In genomic region chr6:105108631-105109262, GRCh38 we compare ENCODE assay signal across 20 cellular contexts.
A peak's percentile ranks its signal among the peaks of the same experiment; 100 is the strongest.
DNase-seq lines count a peak whose midpoint lies in the region; ATAC-seq, FAIRE-seq and TF ChIP-seq lines count a peak whose summit lies in the region.
"Had no signal": no experiment of that assay in that cellular context is flagged by ENCODE, and none has a peak within 500 bp of the region (broad histone marks: within the 10 kb centered on the region; RNA-seq: fewer than 3 reads in every experiment).

No MANE protein-coding gene starts in this region.

- no peaks in the 10 kb centered on the region for H3K9me3 Mint-ChIP-seq in natural killer cell
- no peaks in the 10 kb centered on the region for H3K9me3 Mint-ChIP-seq in activated CD8-positive, alpha-beta T cell treated with anti-CD3 and anti-CD28 coated beads, Interleukin-2, amount 10 ng/mL, durations not matched to agents 7 days and 5 days (ENCODE audit: insufficient read depth)
- H3K9me3 Mint-ChIP-seq: CD4-positive, alpha-beta memory T cell had no signal

- ATAC-seq in IMR-90 (ENCODE audit: low read depth): no peak
- no peak for ATAC-seq in K562
- peak; percentile 34 to 56 (median 39) for ATAC-seq in psoas muscle
- no peak for ATAC-seq in lower lobe of right lung
- ATAC-seq in natural killer cell: no peak
- ATAC-seq in activated CD8-positive, alpha-beta T cell treated with anti-CD3 and anti-CD28 coated beads, Interleukin-2, amount 10 ng/mL, durations not matched to agents 7 days and 5 days: no peak

- H3K4me2 ChIP-seq in IMR-90 (ENCODE audit: low read depth, low read length) (no peak overlapping the region), K562 (ENCODE audit: insufficient read depth, low read length) (no peak overlapping the region)

- H2AK5ac ChIP-seq in IMR-90 (ENCODE audit: low read depth, low read length): no peak overlapping the region

- peaks cover 0 to 3% of the 10 kb centered on the region in 2 experiments; a peak in 1 of 4 replicates for H3K79me1 ChIP-seq in IMR-90 (ENCODE audit: low read depth in 1 of 2, low read length in 2 of 2)

- in situ Hi-C loops in IMR-90 (cut with MboI; ENCODE audit: low sequenced_read_pairs): no loop called here
- in situ Hi-C loops in K562 (cut with MboI): no loop called here

- H3K79me2 ChIP-seq in K562 (ENCODE audit: control insufficient read depth, insufficient read depth, low read length): no peaks in the 10 kb centered on the region

- H4K8ac ChIP-seq in IMR-90 (ENCODE audit: low read depth in 2 of 2, low read length in 2 of 2): no peak overlapping the region

- no peak overlapping the region for H3K4me3 Mint-ChIP-seq in natural killer cell
- no peak overlapping the region for H3K4me3 Mint-ChIP-seq in activated CD8-positive, alpha-beta T cell treated with anti-CD3 and anti-CD28 coated beads, Interleukin-2, amount 10 ng/mL, durations not matched to agents 7 days and 5 days
- H3K4me3 Mint-ChIP-seq: CD4-positive, alpha-beta memory T cell had no signal

- no peak overlapping the region for H2BK15ac ChIP-seq in IMR-90 (ENCODE audit: low read depth, low read length)

- H3K4me1 ChIP-seq in IMR-90 (ENCODE audit: control insufficient read depth, insufficient read depth, low read length) (peaks cover 2% of the 10 kb centered on the region; the same call in 1 of the 2 replicates), K562 (replicated peaks in 1 of 2; ENCODE audit: control insufficient read depth in 2 of 2, insufficient read depth in 2 of 2, low read length in 2 of 2) (no peaks in the 10 kb centered on the region), esophagus muscularis mucosa (peaks cover 0 to 5% (median 2%) of the 10 kb centered on the region in 4 donors), psoas muscle (peaks cover 18% of the 10 kb centered on the region), lower lobe of right lung (no peaks in the 10 kb centered on the region), testis (no peaks in the 10 kb centered on the region)

- no peaks in the 10 kb centered on the region for H3K36me3 Mint-ChIP-seq in natural killer cell
- no peaks in the 10 kb centered on the region for H3K36me3 Mint-ChIP-seq in activated CD8-positive, alpha-beta T cell treated with anti-CD3 and anti-CD28 coated beads, Interleukin-2, amount 10 ng/mL, durations not matched to agents 7 days and 5 days (ENCODE audit: low read depth)
- H3K36me3 Mint-ChIP-seq: CD4-positive, alpha-beta memory T cell had no signal

- no peak overlapping the region for H2BK5ac ChIP-seq in IMR-90 (ENCODE audit: low read depth, low read length, poor library complexity, severe bottlenecking)

- POLR2A ChIA-PET in IMR-90 (lab: Charles Lee; ENCODE audit: unreplicated experiment) (no interaction called here), K562 (lab: Yijun Ruan, JAX) (no interaction called here)
- POLR2A ChIA-PET in activated CD8-positive, alpha-beta T cell treated with anti-CD3 and anti-CD28 coated beads, Interleukin-2, amount 10 ng/mL, durations not matched to agents 7 days and 5 days (lab: Charles Lee): no interaction called here

- no peak for TF ChIP-seq POLR2A in IMR-90 (IDR thresholded peaks at IDR 0.05; ENCODE audit: low read depth, low read length)
- TF ChIP-seq POLR2A in K562 (conservative IDR thresholded peaks at IDR 0.05): no peak
- no peak for TF ChIP-seq POLR2A in esophagus muscularis mucosa (IDR thresholded peaks at IDR 0.05; ENCODE audit: low read depth)
- TF ChIP-seq POLR2A in testis (IDR thresholded peaks at IDR 0.05): no peak

- no peak overlapping the region for H2AFZ ChIP-seq in IMR-90 (replicated peaks; ENCODE audit: low read length, poor library complexity)
- 0 out of 2 replicates have a peak overlapping the region, but pooled peaks have one; percentile 37 for H2AFZ ChIP-seq in K562 (ENCODE audit: low read depth, low read length)

- BruUV-seq in IMR-90 (replicated peaks; lab: Mats Ljungman, UMichigan): no TSS peak
- BruUV-seq in K562 (replicated peaks; lab: Mats Ljungman, UMichigan): no TSS peak

- peaks cover 2% of the 10 kb centered on the region; the same call in 1 of the 2 replicates for H3K36me3 ChIP-seq in IMR-90 (ENCODE audit: control insufficient read depth, insufficient read depth, low read length)
- H3K36me3 ChIP-seq in K562 (ENCODE audit: control insufficient read depth, insufficient read depth, low read length): no peaks in the 10 kb centered on the region
- peaks cover 4 to 57% (median 20%) of the 10 kb centered on the region in 4 donors for H3K36me3 ChIP-seq in esophagus muscularis mucosa
- H3K36me3 ChIP-seq in psoas muscle (ENCODE audit: insufficient read depth in 1 of 2, low read depth in 1 of 2): peaks cover 7 to 69% of the 10 kb centered on the region in 2 donors
- no peaks in the 10 kb centered on the region for H3K36me3 ChIP-seq in lower lobe of right lung
- H3K36me3 ChIP-seq in testis (ENCODE audit: low read depth, missing control alignments): no peaks in the 10 kb centered on the region

- peaks cover 23 to 33% of the 10 kb centered on the region in 2 donors for H3K27me3 Mint-ChIP-seq in natural killer cell (ENCODE audit: low read depth in 2 of 2)
- peaks cover 9% of the 10 kb centered on the region for H3K27me3 Mint-ChIP-seq in activated CD8-positive, alpha-beta T cell treated with anti-CD3 and anti-CD28 coated beads, Interleukin-2, amount 10 ng/mL, durations not matched to agents 7 days and 5 days (ENCODE audit: low read depth)

- no peak for FAIRE-seq in K562 (lab: Jason Lieb, UNC)
- FAIRE-seq: GM12891, GM18507, H54 had no signal

- TF ChIP-seq RAD21 in IMR-90 (IDR thresholded peaks at IDR 0.05; ENCODE audit: low read length) (no peak), K562 (CRISPR knock-in tag; conservative IDR thresholded peaks at IDR 0.05 in 1 of 2, IDR thresholded peaks at IDR 0.05 in 1 of 2) (no peak)

- no peak overlapping the region for H2BK120ac ChIP-seq in IMR-90 (ENCODE audit: low read depth, low read length)

- H3K9me3 ChIP-seq in IMR-90 (ENCODE audit: control insufficient read depth, insufficient read depth, low read length): no peaks in the 10 kb centered on the region
- H3K9me3 ChIP-seq in K562 (replicated peaks; ENCODE audit: control insufficient read depth, insufficient read depth, low read depth, low read length): no peaks in the 10 kb centered on the region
- no peaks in the 10 kb centered on the region for H3K9me3 ChIP-seq in esophagus muscularis mucosa
- H3K9me3 ChIP-seq in psoas muscle: no peaks in the 10 kb centered on the region
- H3K9me3 ChIP-seq in lower lobe of right lung: no peaks in the 10 kb centered on the region
- no peaks in the 10 kb centered on the region for H3K9me3 ChIP-seq in testis
- H3K9me3 ChIP-seq: HAP-1 had no signal

- dilution Hi-C loops in IMR-90 (cut with HindIII; ENCODE audit: low sequenced_read_pairs, unreplicated experiment): no loop called here

- no peak overlapping the region for H3K23ac ChIP-seq in IMR-90 (ENCODE audit: low read depth, low read length)

- no peaks in the 10 kb centered on the region for H3K4me1 Mint-ChIP-seq in natural killer cell
- no peaks in the 10 kb centered on the region for H3K4me1 Mint-ChIP-seq in activated CD8-positive, alpha-beta T cell treated with anti-CD3 and anti-CD28 coated beads, Interleukin-2, amount 10 ng/mL, durations not matched to agents 7 days and 5 days (ENCODE audit: low read depth)
- H3K4me1 Mint-ChIP-seq: CD4-positive, alpha-beta memory T cell had no signal

- no peak overlapping the region for H3K27ac ChIP-seq in IMR-90 (ENCODE audit: insufficient read depth, low read length)
- H3K27ac ChIP-seq in K562 (ENCODE audit: extremely low read depth, low read depth, low read length): no peak overlapping the region
- no peak overlapping the region for H3K27ac ChIP-seq in esophagus muscularis mucosa (replicated peaks in 1 of 4)
- H3K27ac ChIP-seq in psoas muscle: peak overlapping the region; percentile 51
- no peak overlapping the region for H3K27ac ChIP-seq in lower lobe of right lung
- H3K27ac ChIP-seq in testis: no peak overlapping the region

- no peaks in the 10 kb centered on the region; the same call in 1 of the 2 replicates for H4K20me1 ChIP-seq in IMR-90 (ENCODE audit: insufficient read depth, low read length)
- H4K20me1 ChIP-seq in K562 (replicated peaks; ENCODE audit: control insufficient read depth, insufficient read depth, low read length): no peaks in the 10 kb centered on the region

- H2BK20ac ChIP-seq in IMR-90 (ENCODE audit: low read depth, low read length): no peak overlapping the region

- H3K4me3 ChIP-seq in IMR-90 (ENCODE audit: insufficient read depth, low read depth, low read length) (no peak overlapping the region), K562 (no peak overlapping the region), esophagus muscularis mucosa (no peak overlapping the region), psoas muscle (no peak overlapping the region), lower lobe of right lung (no peak overlapping the region), testis (no peak overlapping the region)
- H3K4me3 ChIP-seq: HAP-1 had no signal

- H3K9me1 ChIP-seq in IMR-90 (ENCODE audit: insufficient read depth, low read length): no peaks in the 10 kb centered on the region; the same call in 1 of the 2 replicates
- no peaks in the 10 kb centered on the region for H3K9me1 ChIP-seq in K562 (ENCODE audit: control insufficient read depth, insufficient read depth, low read length)

- CTCF ChIA-PET in IMR-90 (lab: Yijun Ruan, JAX) (no interaction called here), K562 (lab: Yijun Ruan, JAX; ENCODE audit: low intra/inter-chr PET ratio) (no interaction called here)
- CTCF ChIA-PET in activated CD8-positive, alpha-beta T cell treated with anti-CD3 and anti-CD28 coated beads, Interleukin-2, amount 10 ng/mL, durations not matched to agents 7 days and 5 days (lab: Charles Lee): no interaction called here

- no peak overlapping the region for H3K14ac ChIP-seq in IMR-90 (replicated peaks; ENCODE audit: low read depth, low read length)

- TF ChIP-seq EP300 in K562 (IDR thresholded peaks at IDR 0.05; ENCODE audit: low read length) (no peak), esophagus muscularis mucosa (IDR thresholded peaks at IDR 0.05) (no peak)

- no peak overlapping the region for H4K5ac ChIP-seq in IMR-90 (ENCODE audit: low read depth, low read length)

- no CpG with 5 or more reads among the region's 7 CpGs for WGBS in IMR-90 (ENCODE audit: extremely low coverage in 2 of 2, insufficient read length in 1 of 2), 2 experiments
- WGBS in K562 (ENCODE audit: insufficient coverage, low coverage, missing lambda C conversion rate): 7% methylated on average over 7 of the region's 7 CpGs
- WGBS in esophagus muscularis mucosa: 80% methylated on average over 7 of the region's 7 CpGs
- WGBS in psoas muscle, 3 donors: 66 to 89% (median 73%) methylated on average over 7 of the region's 7 CpGs
- WGBS in testis, 2 donors: 81 to 84% methylated on average over 7 of the region's 7 CpGs

- no peak overlapping the region for H4K91ac ChIP-seq in IMR-90 (ENCODE audit: insufficient read depth, low read depth, low read length)

- H3K9ac ChIP-seq in IMR-90 (ENCODE audit: low read depth, low read length): no peak overlapping the region
- no peak overlapping the region for H3K9ac ChIP-seq in K562 (ENCODE audit: insufficient read depth in 1 of 2, low read depth in 2 of 2, low read length in 2 of 2)

- H3K56ac ChIP-seq in IMR-90 (ENCODE audit: extremely low read depth, insufficient read depth, low read length): no peak overlapping the region

- DNase-seq in IMR-90 (peak; percentile 22), K562 (ENCODE audit: extremely low read depth in 1 of 4, low spot score in 3 of 4) (no peak), esophagus muscularis mucosa (ENCODE audit: extremely low spot score) (peak; percentile 80), psoas muscle (no peak), lower lobe of right lung (no peak), natural killer cell (no peak), testis (no peak)
- DNase-seq in activated CD8-positive, alpha-beta T cell treated with anti-CD3 and anti-CD28 coated beads, Interleukin-2, amount 10 ng/mL, durations not matched to agents 7 days and 5 days: no peak
- DNase-seq: C1 segment of cervical spinal cord; Calu3; CD4-positive, alpha-beta memory T cell; COR-L47; DMS53; DMS79 treated with DMSO at 0.1 percent for 48 hours; GF-D8; GOT3 had no signal

- TF ChIP-seq CTCF in IMR-90 (conservative IDR thresholded peaks at IDR 0.05; ENCODE audit: low read depth, low read length) (no peak), K562 (IDR thresholded peaks at IDR 0.05 in 2 of 3, conservative IDR thresholded peaks at IDR 0.05 in 1 of 3; ENCODE audit: insufficient read depth in 2 of 3, low read depth in 1 of 3, low read length in 3 of 3) (no peak), esophagus muscularis mucosa (IDR thresholded peaks at IDR 0.05) (no peak), psoas muscle (IDR thresholded peaks at IDR 0.05) (no peak), lower lobe of right lung (IDR thresholded peaks at IDR 0.05) (no peak), natural killer cell (IDR thresholded peaks at IDR 0.05) (no peak), testis (IDR thresholded peaks at IDR 0.05) (no peak)

- H2AK9ac ChIP-seq in IMR-90 (replicated peaks; ENCODE audit: low read depth, low read length, poor library complexity): no peak overlapping the region

- H3K27ac Mint-ChIP-seq in natural killer cell: no peak overlapping the region
- no peak overlapping the region for H3K27ac Mint-ChIP-seq in activated CD8-positive, alpha-beta T cell treated with anti-CD3 and anti-CD28 coated beads, Interleukin-2, amount 10 ng/mL, durations not matched to agents 7 days and 5 days
- H3K27ac Mint-ChIP-seq: CD4-positive, alpha-beta memory T cell had no signal

- intact Hi-C loops in IMR-90 (cut with micrococcal nuclease) (no loop called here), K562 (cut with micrococcal nuclease) (no loop called here), esophagus muscularis mucosa (cut with DNase I) (no loop called here), psoas muscle (cut with DNase I) (no loop called here), lower lobe of right lung (cut with DNase I) (no loop called here), natural killer cell (cut with micrococcal nuclease) (no loop called here), testis (cut with DNase I; ENCODE audit: low total_unique reads) (no loop called here)

- H3K27me3 ChIP-seq in IMR-90 (ENCODE audit: control insufficient read depth, insufficient read depth, low read length) (no peaks in the 10 kb centered on the region), K562 (ENCODE audit: control insufficient read depth in 2 of 2, insufficient read depth in 2 of 2, low read length in 2 of 2) (peaks cover 22 to 24% of the 10 kb centered on the region in 2 experiments; a peak in 4 of 5 replicates), esophagus muscularis mucosa (no peaks in the 10 kb centered on the region), psoas muscle (ENCODE audit: insufficient read depth in 3 of 3, low read length in 2 of 3) (no peaks in the 10 kb centered on the region), lower lobe of right lung (ENCODE audit: low read depth) (no peaks in the 10 kb centered on the region), testis (no peaks in the 10 kb centered on the region)

- no peak overlapping the region for H3K4ac ChIP-seq in IMR-90 (ENCODE audit: low read depth, low read length)

- H3K18ac ChIP-seq in IMR-90 (ENCODE audit: low read depth, low read length): no peak overlapping the region

Comparison
In these comparisons a context has a peak if more than half of its experiments do, and no peak if none do; other contexts are left out.
1. ATAC-seq: peak in psoas muscle (4 of 4); none in IMR-90 (single experiment), K562 (single experiment), lower lobe of right lung (0 of 2), natural killer cell (0 of 3) and activated CD8-positive, alpha-beta T cell treated with anti-CD3 and anti-CD28 coated beads, Interleukin-2, amount 10 ng/mL, durations not matched to agents 7 days and 5 days (single experiment).
2. DNase-seq: peak in IMR-90 (single experiment) and esophagus muscularis mucosa (single experiment); none in K562 (0 of 4), psoas muscle (0 of 2), lower lobe of right lung (single experiment), natural killer cell (single experiment), testis (single experiment) and activated CD8-positive, alpha-beta T cell treated with anti-CD3 and anti-CD28 coated beads, Interleukin-2, amount 10 ng/mL, durations not matched to agents 7 days and 5 days (single experiment).